ENCODE assay signal across 18 cellular contexts in genomic region chr16:51137097-51137496, GRCh38. TPM values are rescaled to one million over a fixed set of nuclear protein-coding genes. Genes with fewer than 3 reads are reported as not detected.
A peak's percentile ranks its signal among the peaks of the same experiment; 100 is the strongest.
DNase-seq lines count a peak whose midpoint lies in the region; ATAC-seq and TF ChIP-seq lines count a peak whose summit lies in the region.
"Had no signal": no experiment of that assay in that cellular context is flagged by ENCODE, and none has a peak within 500 bp of the region (broad histone marks: within the 10 kb centered on the region; RNA-seq: fewer than 3 reads in every experiment).

No MANE protein-coding gene starts in this region.

- TF ChIP-seq CTCF in WERI-Rb-1 (IDR thresholded peaks at IDR 0.05; ENCODE audit: low read depth, low read length): no peak
- TF ChIP-seq CTCF in brain (conservative IDR thresholded peaks at IDR 0.05): no peak

- no peaks in the 10 kb centered on the region for H3K27me3 ChIP-seq in WERI-Rb-1 (ENCODE audit: insufficient read depth, low read depth, severe bottlenecking)

- H3K27ac Mint-ChIP-seq in brain: peak overlapping the region in 4 of 5 experiments; percentile 5 to 88 (median 68)
- no peak overlapping the region for H3K27ac Mint-ChIP-seq in stimulated activated memory B cell treated with anti-CD40 and anti-IgM and Interleukin-4, amounts not matched to agents 10 μg/mL and 1 μg/mL and 100 μg/mL, for 72 hours

- H3K4me3 Mint-ChIP-seq in brain: peak overlapping the region in 2 of 5 experiments; percentile 43 to 61
- no peak overlapping the region for H3K4me3 Mint-ChIP-seq in stimulated activated memory B cell treated with anti-CD40 and anti-IgM and Interleukin-4, amounts not matched to agents 10 μg/mL and 1 μg/mL and 100 μg/mL, for 72 hours
- H3K4me3 Mint-ChIP-seq: H9 had no signal

- H3K36me3 Mint-ChIP-seq in brain: peaks cover 67% of the 10 kb centered on the region
- H3K36me3 Mint-ChIP-seq in stimulated activated memory B cell treated with anti-CD40 and anti-IgM and Interleukin-4, amounts not matched to agents 10 μg/mL and 1 μg/mL and 100 μg/mL, for 72 hours: no peaks in the 10 kb centered on the region

- DNase-seq in WERI-Rb-1: no peak
- DNase-seq in left lobe of liver (ENCODE audit: low spot score): peak; percentile 85
- peak; percentile 78 for DNase-seq in renal cortical epithelial cell (ENCODE audit: low read depth)
- no peak for DNase-seq in NCI-H82 (lab: John Stamatoyannopoulos, UW)
- DNase-seq in NCI-H1930 (lab: John Stamatoyannopoulos, UW): no peak
- DNase-seq: H9; IMR-90; Kasumi-1; NCI-H1417 treated with DMSO at 0.1 percent for 48 hours; NCI-H226; NCI-H526; NK-92 treated with Interleukin-12 subunit alpha and Interleukin-12 subunit beta, amount 100 ng/mL, for 24 hours; PC-3 had no signal

- peaks cover 0 to 8% (median 3%) of the 10 kb centered on the region in 5 experiments for H3K9me3 Mint-ChIP-seq in brain
- peaks cover 2% of the 10 kb centered on the region for H3K9me3 Mint-ChIP-seq in stimulated activated memory B cell treated with anti-CD40 and anti-IgM and Interleukin-4, amounts not matched to agents 10 μg/mL and 1 μg/mL and 100 μg/mL, for 72 hours
- H3K9me3 Mint-ChIP-seq: H9 had no signal

- peaks cover 17% of the 10 kb centered on the region for H3K27me3 Mint-ChIP-seq in brain
- H3K27me3 Mint-ChIP-seq in stimulated activated memory B cell treated with anti-CD40 and anti-IgM and Interleukin-4, amounts not matched to agents 10 μg/mL and 1 μg/mL and 100 μg/mL, for 72 hours: peaks cover 24% of the 10 kb centered on the region

- ATAC-seq in left lobe of liver: peak; percentile 71
- no peak for ATAC-seq in stimulated activated memory B cell treated with anti-CD40 and anti-IgM and Interleukin-4, amounts not matched to agents 10 μg/mL and 1 μg/mL and 100 μg/mL, for 72 hours
- no peak for ATAC-seq in GM21526 (IDR thresholded peaks at IDR 0.05; ENCODE audit: low FRiP score, unreplicated experiment)
- ATAC-seq: PC-3 had no signal

- peak overlapping the region; percentile 13 for H3K27ac ChIP-seq in WERI-Rb-1
- H3K27ac ChIP-seq: BLaER1 had no signal

- peaks cover 79% of the 10 kb centered on the region for H3K36me3 ChIP-seq in WERI-Rb-1
- H3K36me3 ChIP-seq: BLaER1 had no signal

- peaks cover 71% of the 10 kb centered on the region for H3K4me1 Mint-ChIP-seq in brain
- no peaks in the 10 kb centered on the region for H3K4me1 Mint-ChIP-seq in stimulated activated memory B cell treated with anti-CD40 and anti-IgM and Interleukin-4, amounts not matched to agents 10 μg/mL and 1 μg/mL and 100 μg/mL, for 72 hours

- peak overlapping the region; percentile 9; the same call in 1 of the 2 replicates for H3K4me3 ChIP-seq in WERI-Rb-1 (ENCODE audit: low read depth, low read length)
- H3K4me3 ChIP-seq: BLaER1 had no signal

- H3K9me3 ChIP-seq in WERI-Rb-1 (ENCODE audit: severe bottlenecking): no peaks in the 10 kb centered on the region

RNA-seq across cellular contexts. Expression of gene SALL1, which starts 14.0 kb away (rescaled TPM):
- polyA plus RNA-seq in brain (ENCODE audit: insufficient read depth, low read depth, low replicate concordance): 21.6 TPM
- total RNA-seq in left lobe of liver (27.9 TPM), renal cortical epithelial cell (3.1 and 25.2 TPM in 2 replicates)
- total RNA-seq: PC-3, SK-MEL-5 had no signal

Comparison
In these comparisons a context has a peak if more than half of its experiments do, and no peak if none do; other contexts are left out.
1. DNase-seq: peak in left lobe of liver (single experiment) and renal cortical epithelial cell (single experiment); none in WERI-Rb-1 (single experiment), NCI-H82 (single experiment) and NCI-H1930 (0 of 2).